Comparison of ENCODE assay signal across 21 cellular contexts in the genomic region with DNA sequence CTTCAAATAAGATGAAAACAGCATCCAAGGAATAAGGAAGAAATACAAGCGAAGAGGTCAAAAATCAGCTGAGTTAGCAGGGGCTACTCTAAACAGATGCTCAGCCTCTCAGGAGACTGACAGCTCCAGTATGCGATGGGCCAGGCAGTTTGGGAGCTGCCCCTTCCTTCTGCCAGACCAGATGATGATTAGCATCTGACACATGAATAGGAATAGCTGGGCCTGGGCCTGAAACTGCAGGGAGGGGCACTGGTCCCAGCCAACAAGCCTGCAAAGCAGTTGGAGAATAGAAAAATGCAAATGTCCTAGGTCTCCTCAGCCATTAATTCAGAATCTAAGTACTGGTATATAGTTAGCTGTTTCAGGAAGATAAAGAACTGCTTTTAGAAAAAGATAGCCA.
"Had no signal": no experiment of that assay in that cellular context is flagged by ENCODE, and none has a peak within 500 bp of the region (broad histone marks: within the 10 kb centered on the region; RNA-seq: fewer than 3 reads in every experiment).

No MANE protein-coding gene starts in this region.

- H3K36me3 ChIP-seq: lower lobe of right lung, thyroid gland, upper lobe of right lung had no signal

- H3K9me3 Mint-ChIP-seq: activated B cell treated with CpG ODN at 0.5 μM for 24 hours; activated CD8-positive, alpha-beta T cell treated with anti-CD3 and anti-CD28 coated beads for 36 hours; activated naive CD8-positive, alpha-beta T cell treated with anti-CD3 and anti-CD28 coated beads, Interleukin-2, amount 50 U/mL, for 24 hours; activated T-helper 1 cell treated with anti-CD3 and anti-CD28 coated beads, Interleukin-12 subunit alpha, Interleukin-12 subunit beta, Interleukin-2, Interleukin-4 antibody, amounts not matched to agents 30 ng/mL and 10 ng/mL and 1 ng/mL, durations not matched to agents 14 hours and 24 hours and 36 hours; naive B cell had no signal

- H3K36me3 Mint-ChIP-seq: activated CD8-positive, alpha-beta memory T cell treated with anti-CD3 and anti-CD28 coated beads, Interleukin-2, amount 10 ng/mL, durations not matched to agents 7 days and 5 days; naive B cell had no signal

- H3K27me3 Mint-ChIP-seq: activated B cell treated with CpG ODN at 0.5 μM for 24 hours; activated CD8-positive, alpha-beta T cell treated with anti-CD3 and anti-CD28 coated beads for 36 hours; activated naive CD8-positive, alpha-beta T cell treated with anti-CD3 and anti-CD28 coated beads, Interleukin-2, amount 50 U/mL, for 24 hours; naive B cell had no signal

- H3K9me3 ChIP-seq: lower lobe of right lung, mucosa of descending colon, thyroid gland, upper lobe of right lung had no signal

- DNase-seq: activated B cell treated with CpG ODN at 0.5 μM for 24 hours; activated CD4-positive, alpha-beta T cell treated with anti-CD3 and anti-CD28 coated beads for 4 hours; activated CD8-positive, alpha-beta memory T cell treated with anti-CD3 and anti-CD28 coated beads, Interleukin-2, amount 10 ng/mL, durations not matched to agents 7 days and 5 days; activated CD8-positive, alpha-beta T cell treated with anti-CD3 and anti-CD28 coated beads for 36 hours; activated gamma-delta T cell; activated naive CD4-positive, alpha-beta T cell treated with anti-CD3 and anti-CD28 coated beads, Interleukin-2, amount 50 U/mL, for 16 hours; activated naive CD8-positive, alpha-beta T cell treated with anti-CD3 and anti-CD28 coated beads, Interleukin-2, amount 50 U/mL, for 24 hours; activated T-cell treated with anti-CD3 and anti-CD28 coated beads for 4 hours; kidney; lower lobe of right lung; mesendoderm; mucosa of descending colon; naive B cell; stimulated activated CD4-positive, alpha-beta T cell treated with anti-CD3 and anti-CD28 coated beads, Interleukin-4, amount 100 ng/mL, for 24 hours; stimulated activated naive CD8-positive, alpha-beta T cell treated with anti-CD3 and anti-CD28 coated beads, Interleukin-15, Interleukin-2, amounts not matched to agents 100 U/mL and 50 U/mL, for 24 hours; T-helper 9 cell; thyroid gland; upper lobe of right lung had no signal

- H3K4me3 ChIP-seq: lower lobe of right lung, mucosa of descending colon, thyroid gland, upper lobe of right lung had no signal

- ATAC-seq: activated CD8-positive, alpha-beta memory T cell treated with anti-CD3 and anti-CD28 coated beads, Interleukin-2, amount 10 ng/mL, durations not matched to agents 7 days and 5 days; activated CD8-positive, alpha-beta T cell treated with anti-CD3 and anti-CD28 coated beads for 36 hours; activated naive CD8-positive, alpha-beta T cell treated with anti-CD3 and anti-CD28 coated beads, Interleukin-2, amount 50 U/mL, for 24 hours; lower lobe of right lung; mucosa of descending colon; stimulated activated naive CD8-positive, alpha-beta T cell treated with anti-CD3 and anti-CD28 coated beads, Interleukin-15, Interleukin-2, amounts not matched to agents 100 U/mL and 50 U/mL, for 24 hours; upper lobe of right lung had no signal

- H3K27me3 ChIP-seq: thyroid gland, upper lobe of right lung had no signal

- H3K27ac Mint-ChIP-seq: activated B cell treated with CpG ODN at 0.5 μM for 24 hours; activated CD8-positive, alpha-beta memory T cell treated with anti-CD3 and anti-CD28 coated beads, Interleukin-2, amount 10 ng/mL, durations not matched to agents 7 days and 5 days; activated CD8-positive, alpha-beta T cell treated with anti-CD3 and anti-CD28 coated beads for 36 hours; activated naive CD8-positive, alpha-beta T cell treated with anti-CD3 and anti-CD28 coated beads, Interleukin-2, amount 50 U/mL, for 24 hours; activated T-helper 1 cell treated with anti-CD3 and anti-CD28 coated beads, Interleukin-12 subunit alpha, Interleukin-12 subunit beta, Interleukin-2, Interleukin-4 antibody, amounts not matched to agents 30 ng/mL and 10 ng/mL and 1 ng/mL, durations not matched to agents 14 hours and 24 hours and 36 hours; progenitor cell of endocrine pancreas had no signal

- H3K4me3 Mint-ChIP-seq: activated B cell treated with CpG ODN at 0.5 μM for 24 hours; activated CD8-positive, alpha-beta memory T cell treated with anti-CD3 and anti-CD28 coated beads, Interleukin-2, amount 10 ng/mL, durations not matched to agents 7 days and 5 days; activated CD8-positive, alpha-beta T cell treated with anti-CD3 and anti-CD28 coated beads for 36 hours; activated naive CD8-positive, alpha-beta T cell treated with anti-CD3 and anti-CD28 coated beads, Interleukin-2, amount 50 U/mL, for 24 hours; activated T-helper 1 cell treated with anti-CD3 and anti-CD28 coated beads, Interleukin-12 subunit alpha, Interleukin-12 subunit beta, Interleukin-2, Interleukin-4 antibody, amounts not matched to agents 30 ng/mL and 10 ng/mL and 1 ng/mL, durations not matched to agents 14 hours and 24 hours and 36 hours; naive B cell had no signal

- H3K4me1 ChIP-seq: lower lobe of right lung, thyroid gland, upper lobe of right lung had no signal

- H3K27ac ChIP-seq: epithelial cell of prostate, lower lobe of right lung, thyroid gland, upper lobe of right lung had no signal
